Comparison of ENCODE assay signal across 1 cellular context in genomic region chr9:34352122-34352652, GRCh38. TPM values are rescaled to one million over a fixed set of nuclear protein-coding genes. Genes with fewer than 3 reads are reported as not detected.
"Had no signal": no experiment of that assay in that cellular context is flagged by ENCODE, and none has a peak within 500 bp of the region (broad histone marks: within the 10 kb centered on the region; RNA-seq: fewer than 3 reads in every experiment).

No MANE protein-coding gene starts in this region.

RNA-seq across cellular contexts. Expression of gene KIF24, which starts 23.1 kb away (rescaled TPM):
- polyA plus RNA-seq: naive thymus-derived CD8-positive, alpha-beta T cell had no signal
